ENCODE assay signal across 11 cellular contexts in genomic region chr10:17504547-17505245, GRCh38. TPM values are rescaled to one million over a fixed set of nuclear protein-coding genes. Genes with fewer than 3 reads are reported as not detected.
A peak's percentile ranks its signal among the peaks of the same experiment; 100 is the strongest.
DNase-seq lines count a peak whose midpoint lies in the region; ATAC-seq, FAIRE-seq and TF ChIP-seq lines count a peak whose summit lies in the region.
"Had no signal": no experiment of that assay in that cellular context is flagged by ENCODE, and none has a peak within 500 bp of the region (broad histone marks: within the 10 kb centered on the region; RNA-seq: fewer than 3 reads in every experiment).

No MANE protein-coding gene starts in this region.

- H2AFZ ChIP-seq in smooth muscle cell (ENCODE audit: low read depth) = no peak overlapping the region

- H3K27me3 Mint-ChIP-seq in activated CD4-positive, alpha-beta T cell treated with anti-CD3 and anti-CD28 coated beads, Interleukin-2, amount 10 ng/mL, durations not matched to agents 7 days and 5 days = peaks cover 4% of the 10 kb centered on the region
- H3K27me3 Mint-ChIP-seq in activated CD4-positive, alpha-beta T cell treated with anti-CD3 and anti-CD28 coated beads for 36 hours = no peaks in the 10 kb centered on the region

- H3F3A ChIP-seq in smooth muscle cell (ENCODE audit: low read depth) = no peaks in the 10 kb centered on the region

- H3K4me3 ChIP-seq in smooth muscle cell = no peak overlapping the region
- H3K4me3 ChIP-seq: transverse colon had no signal

- peaks cover 43% of the 10 kb centered on the region for H3K4me1 Mint-ChIP-seq in activated CD4-positive, alpha-beta T cell treated with anti-CD3 and anti-CD28 coated beads, Interleukin-2, amount 10 ng/mL, durations not matched to agents 7 days and 5 days
- peaks cover 15% of the 10 kb centered on the region for H3K4me1 Mint-ChIP-seq in activated CD4-positive, alpha-beta T cell treated with anti-CD3 and anti-CD28 coated beads for 36 hours

- DNase-seq in activated CD4-positive, alpha-beta T cell treated with anti-CD3 and anti-CD28 coated beads, Interleukin-2, amount 10 ng/mL, durations not matched to agents 7 days and 5 days = no peak
- no peak for DNase-seq in activated CD4-positive, alpha-beta T cell treated with anti-CD3 and anti-CD28 coated beads for 36 hours
- peak; percentile 84 for DNase-seq in RCC 7860 (ENCODE audit: low spot score)
- peak; percentile 3 for DNase-seq in fibroblast of gingiva (ENCODE audit: low read depth)
- no peak for DNase-seq in smooth muscle cell (lab: John Stamatoyannopoulos, UW; ENCODE audit: unreplicated experiment)
- no peak for DNase-seq in posterior vena cava (ENCODE audit: low spot score)
- DNase-seq: NCI-H1930, transverse colon had no signal

- H4K20me1 ChIP-seq in smooth muscle cell (ENCODE audit: low read depth) = no peaks in the 10 kb centered on the region

- H3K27ac Mint-ChIP-seq in activated CD4-positive, alpha-beta T cell treated with anti-CD3 and anti-CD28 coated beads, Interleukin-2, amount 10 ng/mL, durations not matched to agents 7 days and 5 days = peak overlapping the region; percentile 82
- no peak overlapping the region for H3K27ac Mint-ChIP-seq in activated CD4-positive, alpha-beta T cell treated with anti-CD3 and anti-CD28 coated beads for 36 hours

- H3K27ac ChIP-seq in smooth muscle cell (ENCODE audit: low read depth) = peak overlapping the region; percentile 39
- H3K27ac ChIP-seq: transverse colon had no signal

- no peak overlapping the region for H3K9ac ChIP-seq in smooth muscle cell (ENCODE audit: low read depth)

- no peaks in the 10 kb centered on the region for H3K27me3 ChIP-seq in smooth muscle cell (ENCODE audit: low read depth)
- H3K27me3 ChIP-seq: transverse colon had no signal

- no peak for TF ChIP-seq CTCF in smooth muscle cell (IDR thresholded peaks at IDR 0.05; ENCODE audit: borderline replicate concordance, insufficient read depth, poor library complexity, severe bottlenecking)

- peak; percentile 77 for FAIRE-seq in RCC 7860 (lab: Jason Lieb, UNC)
- FAIRE-seq: endometrium had no signal

- POLR2A ChIA-PET in activated CD4-positive, alpha-beta T cell treated with anti-CD3 and anti-CD28 coated beads, Interleukin-2, amount 10 ng/mL, durations not matched to agents 7 days and 5 days (lab: Charles Lee) = no interaction called here
- POLR2A ChIA-PET in activated CD4-positive, alpha-beta T cell treated with anti-CD3 and anti-CD28 coated beads for 36 hours (lab: Charles Lee) = no interaction called here

- CTCF ChIA-PET in activated CD4-positive, alpha-beta T cell treated with anti-CD3 and anti-CD28 coated beads, Interleukin-2, amount 10 ng/mL, durations not matched to agents 7 days and 5 days (lab: Charles Lee) = interaction anchor here (0.6 to 0.8 kb wide), 3 partner anchors 53 to 723 kb away, joined by 3 to 5 read pairs (median 3); no protein-coding TSS in a partner anchor
- CTCF ChIA-PET in activated CD4-positive, alpha-beta T cell treated with anti-CD3 and anti-CD28 coated beads for 36 hours (lab: Charles Lee) = interaction anchor here (1.0 kb wide), 1 partner anchor 14 kb away, joined by 3 read pairs; no protein-coding TSS in a partner anchor

- peak overlapping the region; percentile 14 for H3K4me2 ChIP-seq in smooth muscle cell

- H3K36me3 Mint-ChIP-seq in activated CD4-positive, alpha-beta T cell treated with anti-CD3 and anti-CD28 coated beads, Interleukin-2, amount 10 ng/mL, durations not matched to agents 7 days and 5 days (ENCODE audit: low read depth) = peaks cover 20% of the 10 kb centered on the region
- H3K36me3 Mint-ChIP-seq in activated CD4-positive, alpha-beta T cell treated with anti-CD3 and anti-CD28 coated beads for 36 hours (ENCODE audit: low read depth) = no peaks in the 10 kb centered on the region

- no peaks in the 10 kb centered on the region for H3K79me2 ChIP-seq in smooth muscle cell (ENCODE audit: low read depth)

- ATAC-seq in activated CD4-positive, alpha-beta T cell treated with anti-CD3 and anti-CD28 coated beads for 36 hours = no peak
- ATAC-seq in GM19351 (IDR thresholded peaks at IDR 0.05; ENCODE audit: unreplicated experiment) = no peak
- no peak for ATAC-seq in GM21390 (IDR thresholded peaks at IDR 0.05; ENCODE audit: unreplicated experiment)

- H3K36me3 ChIP-seq in smooth muscle cell (ENCODE audit: low read depth) = no peaks in the 10 kb centered on the region
- H3K36me3 ChIP-seq: transverse colon had no signal

- intact Hi-C loops in activated CD4-positive, alpha-beta T cell treated with anti-CD3 and anti-CD28 coated beads for 36 hours (cut with DNase I, micrococcal nuclease) = no loop called here
- intact Hi-C loops in posterior vena cava (cut with DNase I) = no loop called here

- H3K4me3 Mint-ChIP-seq in activated CD4-positive, alpha-beta T cell treated with anti-CD3 and anti-CD28 coated beads, Interleukin-2, amount 10 ng/mL, durations not matched to agents 7 days and 5 days = peak overlapping the region; percentile 30
- H3K4me3 Mint-ChIP-seq in activated CD4-positive, alpha-beta T cell treated with anti-CD3 and anti-CD28 coated beads for 36 hours = no peak overlapping the region

- H3K9me3 Mint-ChIP-seq in activated CD4-positive, alpha-beta T cell treated with anti-CD3 and anti-CD28 coated beads, Interleukin-2, amount 10 ng/mL, durations not matched to agents 7 days and 5 days = peaks cover 17% of the 10 kb centered on the region
- peaks cover 3% of the 10 kb centered on the region for H3K9me3 Mint-ChIP-seq in activated CD4-positive, alpha-beta T cell treated with anti-CD3 and anti-CD28 coated beads for 36 hours (ENCODE audit: low read depth)

- 47% methylated on average over 6 of the region's 6 CpGs for WGBS in smooth muscle cell (ENCODE audit: low lambda C conversion rate)

- H3K4me1 ChIP-seq in smooth muscle cell (ENCODE audit: low read depth) = peaks cover 5% of the 10 kb centered on the region
- H3K4me1 ChIP-seq: transverse colon had no signal

- H3K9me3 ChIP-seq in smooth muscle cell (replicated peaks; ENCODE audit: low read depth) = no peaks in the 10 kb centered on the region
- H3K9me3 ChIP-seq: transverse colon had no signal

RNA-seq across cellular contexts. Expression of gene ST8SIA6, which starts 50.3 kb away (rescaled TPM):
- total RNA-seq in activated CD4-positive, alpha-beta T cell treated with anti-CD3 and anti-CD28 coated beads, Interleukin-2, amount 10 ng/mL, durations not matched to agents 7 days and 5 days = under 1 TPM; 0.15 to 0.20 TPM
- total RNA-seq in activated CD4-positive, alpha-beta T cell treated with anti-CD3 and anti-CD28 coated beads for 36 hours = not detected
- total RNA-seq in smooth muscle cell = 0.36 TPM in 1 of 2 replicates, not detected in the other
- 0.24 TPM in 1 of 2 replicates, not detected in the other for polyA plus RNA-seq in smooth muscle cell
- 1 to 10 TPM; 3.1 to 4.5 TPM for total RNA-seq in posterior vena cava

Comparison
In these comparisons a context has a peak if more than half of its experiments do, and no peak if none do; other contexts are left out.
1. DNase-seq: peak in RCC 7860 (single experiment) and fibroblast of gingiva (single experiment); none in activated CD4-positive, alpha-beta T cell treated with anti-CD3 and anti-CD28 coated beads, Interleukin-2, amount 10 ng/mL, durations not matched to agents 7 days and 5 days (single experiment), activated CD4-positive, alpha-beta T cell treated with anti-CD3 and anti-CD28 coated beads for 36 hours (single experiment), smooth muscle cell (single experiment) and posterior vena cava (single experiment).